1 cellular context compared by ENCODE assay signal in the genomic region with DNA sequence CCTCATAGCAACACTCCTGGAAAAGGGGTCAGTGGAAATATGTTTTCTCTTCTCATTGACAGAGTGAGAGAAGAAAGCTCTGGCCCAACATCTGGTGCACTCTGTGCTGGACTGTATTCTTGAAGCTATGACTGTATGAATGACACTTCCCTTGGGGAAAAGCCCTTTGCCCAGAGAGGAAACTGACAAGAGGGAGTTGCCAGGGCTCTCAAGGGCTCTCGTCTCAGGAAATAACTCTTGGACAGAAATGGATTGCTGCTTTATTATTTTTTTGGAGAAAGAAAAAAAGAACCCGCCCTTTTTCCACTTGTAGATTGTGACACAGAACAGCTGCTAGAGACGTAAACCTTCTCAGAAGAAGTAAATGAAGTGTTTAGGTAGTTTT.
TF ChIP-seq lines count a peak whose summit lies in the region.

No MANE protein-coding gene starts in this region.

TF ChIP-seq in GM23338, 12 proteins besides CTCF, POLR2A, EP300 and RAD21 (continued from another document):
- TF ChIP-seq, protein P1, sequence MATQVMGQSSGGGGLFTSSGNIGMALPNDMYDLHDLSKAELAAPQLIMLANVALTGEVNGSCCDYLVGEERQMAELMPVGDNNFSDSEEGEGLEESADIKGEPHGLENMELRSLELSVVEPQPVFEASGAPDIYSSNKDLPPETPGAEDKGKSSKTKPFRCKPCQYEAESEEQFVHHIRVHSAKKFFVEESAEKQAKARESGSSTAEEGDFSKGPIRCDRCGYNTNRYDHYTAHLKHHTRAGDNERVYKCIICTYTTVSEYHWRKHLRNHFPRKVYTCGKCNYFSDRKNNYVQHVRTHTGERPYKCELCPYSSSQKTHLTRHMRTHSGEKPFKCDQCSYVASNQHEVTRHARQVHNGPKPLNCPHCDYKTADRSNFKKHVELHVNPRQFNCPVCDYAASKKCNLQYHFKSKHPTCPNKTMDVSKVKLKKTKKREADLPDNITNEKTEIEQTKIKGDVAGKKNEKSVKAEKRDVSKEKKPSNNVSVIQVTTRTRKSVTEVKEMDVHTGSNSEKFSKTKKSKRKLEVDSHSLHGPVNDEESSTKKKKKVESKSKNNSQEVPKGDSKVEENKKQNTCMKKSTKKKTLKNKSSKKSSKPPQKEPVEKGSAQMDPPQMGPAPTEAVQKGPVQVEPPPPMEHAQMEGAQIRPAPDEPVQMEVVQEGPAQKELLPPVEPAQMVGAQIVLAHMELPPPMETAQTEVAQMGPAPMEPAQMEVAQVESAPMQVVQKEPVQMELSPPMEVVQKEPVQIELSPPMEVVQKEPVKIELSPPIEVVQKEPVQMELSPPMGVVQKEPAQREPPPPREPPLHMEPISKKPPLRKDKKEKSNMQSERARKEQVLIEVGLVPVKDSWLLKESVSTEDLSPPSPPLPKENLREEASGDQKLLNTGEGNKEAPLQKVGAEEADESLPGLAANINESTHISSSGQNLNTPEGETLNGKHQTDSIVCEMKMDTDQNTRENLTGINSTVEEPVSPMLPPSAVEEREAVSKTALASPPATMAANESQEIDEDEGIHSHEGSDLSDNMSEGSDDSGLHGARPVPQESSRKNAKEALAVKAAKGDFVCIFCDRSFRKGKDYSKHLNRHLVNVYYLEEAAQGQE (IDR thresholded peaks at IDR 0.05; ENCODE audit: unreplicated experiment) = no peak
